Comparison of ENCODE assay signal across 1 cellular context in the genomic region with DNA sequence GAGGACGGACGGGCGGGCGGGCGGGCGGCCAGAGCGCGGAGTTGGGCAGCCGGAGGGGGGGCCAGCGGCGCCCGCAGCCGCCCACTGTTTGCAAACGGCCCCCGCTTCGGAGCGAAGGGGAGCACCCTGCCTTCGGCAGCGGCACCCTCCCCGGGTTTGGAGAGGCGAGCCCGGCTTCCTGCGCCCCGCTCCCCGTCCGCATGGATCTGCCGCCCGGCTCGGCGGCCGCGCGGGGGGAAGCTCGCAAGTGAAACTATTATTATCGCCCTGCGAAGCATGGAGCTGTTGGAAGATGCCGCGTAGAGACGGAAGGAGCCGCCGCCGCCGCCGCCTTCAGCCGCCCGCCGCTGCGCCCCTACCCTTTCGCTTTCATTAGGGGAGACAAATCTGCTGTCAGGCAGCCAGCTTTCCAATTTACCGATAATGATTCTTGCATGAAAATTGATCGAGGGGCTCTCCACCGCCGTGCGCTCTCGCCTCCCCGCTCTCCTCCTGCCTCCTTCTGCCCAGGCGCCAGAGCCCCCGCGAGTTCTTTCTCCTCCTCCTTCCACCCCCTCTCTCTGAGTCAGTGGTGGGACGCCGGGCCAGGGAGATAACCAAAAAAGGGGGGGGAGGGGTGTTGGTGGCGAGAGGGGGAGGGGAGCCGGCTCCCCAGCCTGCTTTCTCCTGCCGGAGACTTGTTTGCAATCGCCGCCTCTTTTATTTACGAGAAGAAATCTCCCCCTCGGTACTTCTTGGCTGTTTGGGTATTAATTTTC.
TF ChIP-seq lines count a peak whose summit lies in the region.

No MANE protein-coding gene starts in this region.

TF ChIP-seq in K562, 482 proteins besides CTCF, POLR2A, EP300 and RAD21 (continued from another document and continues in another):
- TF ChIP-seq, protein P1, sequence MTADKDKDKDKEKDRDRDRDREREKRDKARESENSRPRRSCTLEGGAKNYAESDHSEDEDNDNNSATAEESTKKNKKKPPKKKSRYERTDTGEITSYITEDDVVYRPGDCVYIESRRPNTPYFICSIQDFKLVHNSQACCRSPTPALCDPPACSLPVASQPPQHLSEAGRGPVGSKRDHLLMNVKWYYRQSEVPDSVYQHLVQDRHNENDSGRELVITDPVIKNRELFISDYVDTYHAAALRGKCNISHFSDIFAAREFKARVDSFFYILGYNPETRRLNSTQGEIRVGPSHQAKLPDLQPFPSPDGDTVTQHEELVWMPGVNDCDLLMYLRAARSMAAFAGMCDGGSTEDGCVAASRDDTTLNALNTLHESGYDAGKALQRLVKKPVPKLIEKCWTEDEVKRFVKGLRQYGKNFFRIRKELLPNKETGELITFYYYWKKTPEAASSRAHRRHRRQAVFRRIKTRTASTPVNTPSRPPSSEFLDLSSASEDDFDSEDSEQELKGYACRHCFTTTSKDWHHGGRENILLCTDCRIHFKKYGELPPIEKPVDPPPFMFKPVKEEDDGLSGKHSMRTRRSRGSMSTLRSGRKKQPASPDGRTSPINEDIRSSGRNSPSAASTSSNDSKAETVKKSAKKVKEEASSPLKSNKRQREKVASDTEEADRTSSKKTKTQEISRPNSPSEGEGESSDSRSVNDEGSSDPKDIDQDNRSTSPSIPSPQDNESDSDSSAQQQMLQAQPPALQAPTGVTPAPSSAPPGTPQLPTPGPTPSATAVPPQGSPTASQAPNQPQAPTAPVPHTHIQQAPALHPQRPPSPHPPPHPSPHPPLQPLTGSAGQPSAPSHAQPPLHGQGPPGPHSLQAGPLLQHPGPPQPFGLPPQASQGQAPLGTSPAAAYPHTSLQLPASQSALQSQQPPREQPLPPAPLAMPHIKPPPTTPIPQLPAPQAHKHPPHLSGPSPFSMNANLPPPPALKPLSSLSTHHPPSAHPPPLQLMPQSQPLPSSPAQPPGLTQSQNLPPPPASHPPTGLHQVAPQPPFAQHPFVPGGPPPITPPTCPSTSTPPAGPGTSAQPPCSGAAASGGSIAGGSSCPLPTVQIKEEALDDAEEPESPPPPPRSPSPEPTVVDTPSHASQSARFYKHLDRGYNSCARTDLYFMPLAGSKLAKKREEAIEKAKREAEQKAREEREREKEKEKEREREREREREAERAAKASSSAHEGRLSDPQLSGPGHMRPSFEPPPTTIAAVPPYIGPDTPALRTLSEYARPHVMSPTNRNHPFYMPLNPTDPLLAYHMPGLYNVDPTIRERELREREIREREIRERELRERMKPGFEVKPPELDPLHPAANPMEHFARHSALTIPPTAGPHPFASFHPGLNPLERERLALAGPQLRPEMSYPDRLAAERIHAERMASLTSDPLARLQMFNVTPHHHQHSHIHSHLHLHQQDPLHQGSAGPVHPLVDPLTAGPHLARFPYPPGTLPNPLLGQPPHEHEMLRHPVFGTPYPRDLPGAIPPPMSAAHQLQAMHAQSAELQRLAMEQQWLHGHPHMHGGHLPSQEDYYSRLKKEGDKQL (CRISPR knock-in tag; IDR thresholded peaks at IDR 0.05; ENCODE audit: borderline replicate concordance), result 0 out of 2 replicates have a peak, but pooled peaks have one; percentile 34
- TF ChIP-seq KDM5B (IDR thresholded peaks at IDR 0.05; ENCODE audit: insufficient replicate concordance, low read depth, low read length) (peak; percentile 81), SAP30 (IDR thresholded peaks at IDR 0.05; ENCODE audit: borderline replicate concordance, insufficient read depth, low read depth, low read length, poor library complexity, severe bottlenecking) (no peak), CREM (IDR thresholded peaks at IDR 0.05; ENCODE audit: low read depth) (peak; percentile 72; the same call in 1 of the 2 replicates), MYNN (IDR thresholded peaks at IDR 0.05) (peak; percentile 54; the same call in 1 of the 2 replicates), MYNN (CRISPR knock-in tag; IDR thresholded peaks at IDR 0.05) (no peak), CHCHD3 (CRISPR knock-in tag; IDR thresholded peaks at IDR 0.05) (peak; percentile 80; the same call in 1 of the 2 replicates), POLR2AphosphoS5 (IDR thresholded peaks at IDR 0.05; ENCODE audit: control insufficient read depth, insufficient read depth, low read depth, low read length) (peak; percentile 95), SMAD1 (IDR thresholded peaks at IDR 0.05; ENCODE audit: low read depth, low read length, partially characterized antibody) (peak; percentile 75), CCNT2 (IDR thresholded peaks at IDR 0.05; ENCODE audit: borderline replicate concordance, extremely low read depth, insufficient read length, low read depth, low read length) (peak; percentile 81), SOX6 (IDR thresholded peaks at IDR 0.05) (peak; percentile 61; the same call in 1 of the 2 replicates), ZNF436 (CRISPR knock-in tag; IDR thresholded peaks at IDR 0.05) (peak; percentile 54; the same call in 1 of the 2 replicates), ZSCAN32 (CRISPR knock-in tag; IDR thresholded peaks at IDR 0.05) (0 out of 2 replicates have a peak, but pooled peaks have one; percentile 2), TARDBP (IDR thresholded peaks at IDR 0.05) (peak; percentile 64; the same call in 1 of the 2 replicates), ZNF444 (CRISPR knock-in tag; IDR thresholded peaks at IDR 0.05) (peak; percentile 89), NUFIP1 (IDR thresholded peaks at IDR 0.05; ENCODE audit: partially characterized antibody) (no peak), LEF1 (IDR thresholded peaks at IDR 0.05) (peak; percentile 86), CXXC5 (CRISPR knock-in tag; IDR thresholded peaks at IDR 0.05) (peak; percentile 66), JUN (IDR thresholded peaks at IDR 0.05; ENCODE audit: borderline replicate concordance, low read depth, low read length) (peak; percentile 79), JUN (CRISPR knock-in tag; IDR thresholded peaks at IDR 0.05; ENCODE audit: borderline replicate concordance) (peak; percentile 38; the same call in 1 of the 2 replicates), MTA2 (IDR thresholded peaks at IDR 0.05; ENCODE audit: low read depth) (peak; percentile 59; the same call in 1 of the 2 replicates), TBP (optimal IDR thresholded peaks at IDR 0.05; ENCODE audit: low read depth, low read length) (no peak), TRIM24 (IDR thresholded peaks at IDR 0.05) (peak; percentile 53 to 75; a peak in 3 of 4 replicates), ZNF764 (CRISPR knock-in tag; IDR thresholded peaks at IDR 0.05; ENCODE audit: low read depth) (no peak)
- TF ChIP-seq, protein P2, sequence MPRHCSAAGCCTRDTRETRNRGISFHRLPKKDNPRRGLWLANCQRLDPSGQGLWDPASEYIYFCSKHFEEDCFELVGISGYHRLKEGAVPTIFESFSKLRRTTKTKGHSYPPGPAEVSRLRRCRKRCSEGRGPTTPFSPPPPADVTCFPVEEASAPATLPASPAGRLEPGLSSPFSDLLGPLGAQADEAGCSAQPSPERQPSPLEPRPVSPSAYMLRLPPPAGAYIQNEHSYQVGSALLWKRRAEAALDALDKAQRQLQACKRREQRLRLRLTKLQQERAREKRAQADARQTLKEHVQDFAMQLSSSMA (CRISPR knock-in tag; IDR thresholded peaks at IDR 0.05), result peak; percentile 94
- TF ChIP-seq, protein P3, sequence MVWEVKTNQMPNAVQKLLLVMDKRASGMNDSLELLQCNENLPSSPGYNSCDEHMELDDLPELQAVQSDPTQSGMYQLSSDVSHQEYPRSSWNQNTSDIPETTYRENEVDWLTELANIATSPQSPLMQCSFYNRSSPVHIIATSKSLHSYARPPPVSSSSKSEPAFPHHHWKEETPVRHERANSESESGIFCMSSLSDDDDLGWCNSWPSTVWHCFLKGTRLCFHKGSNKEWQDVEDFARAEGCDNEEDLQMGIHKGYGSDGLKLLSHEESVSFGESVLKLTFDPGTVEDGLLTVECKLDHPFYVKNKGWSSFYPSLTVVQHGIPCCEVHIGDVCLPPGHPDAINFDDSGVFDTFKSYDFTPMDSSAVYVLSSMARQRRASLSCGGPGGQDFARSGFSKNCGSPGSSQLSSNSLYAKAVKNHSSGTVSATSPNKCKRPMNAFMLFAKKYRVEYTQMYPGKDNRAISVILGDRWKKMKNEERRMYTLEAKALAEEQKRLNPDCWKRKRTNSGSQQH (CRISPR knock-in tag; IDR thresholded peaks at IDR 0.05), result peak; percentile 68; the same call in 1 of the 2 replicates
- TF ChIP-seq, protein P4, sequence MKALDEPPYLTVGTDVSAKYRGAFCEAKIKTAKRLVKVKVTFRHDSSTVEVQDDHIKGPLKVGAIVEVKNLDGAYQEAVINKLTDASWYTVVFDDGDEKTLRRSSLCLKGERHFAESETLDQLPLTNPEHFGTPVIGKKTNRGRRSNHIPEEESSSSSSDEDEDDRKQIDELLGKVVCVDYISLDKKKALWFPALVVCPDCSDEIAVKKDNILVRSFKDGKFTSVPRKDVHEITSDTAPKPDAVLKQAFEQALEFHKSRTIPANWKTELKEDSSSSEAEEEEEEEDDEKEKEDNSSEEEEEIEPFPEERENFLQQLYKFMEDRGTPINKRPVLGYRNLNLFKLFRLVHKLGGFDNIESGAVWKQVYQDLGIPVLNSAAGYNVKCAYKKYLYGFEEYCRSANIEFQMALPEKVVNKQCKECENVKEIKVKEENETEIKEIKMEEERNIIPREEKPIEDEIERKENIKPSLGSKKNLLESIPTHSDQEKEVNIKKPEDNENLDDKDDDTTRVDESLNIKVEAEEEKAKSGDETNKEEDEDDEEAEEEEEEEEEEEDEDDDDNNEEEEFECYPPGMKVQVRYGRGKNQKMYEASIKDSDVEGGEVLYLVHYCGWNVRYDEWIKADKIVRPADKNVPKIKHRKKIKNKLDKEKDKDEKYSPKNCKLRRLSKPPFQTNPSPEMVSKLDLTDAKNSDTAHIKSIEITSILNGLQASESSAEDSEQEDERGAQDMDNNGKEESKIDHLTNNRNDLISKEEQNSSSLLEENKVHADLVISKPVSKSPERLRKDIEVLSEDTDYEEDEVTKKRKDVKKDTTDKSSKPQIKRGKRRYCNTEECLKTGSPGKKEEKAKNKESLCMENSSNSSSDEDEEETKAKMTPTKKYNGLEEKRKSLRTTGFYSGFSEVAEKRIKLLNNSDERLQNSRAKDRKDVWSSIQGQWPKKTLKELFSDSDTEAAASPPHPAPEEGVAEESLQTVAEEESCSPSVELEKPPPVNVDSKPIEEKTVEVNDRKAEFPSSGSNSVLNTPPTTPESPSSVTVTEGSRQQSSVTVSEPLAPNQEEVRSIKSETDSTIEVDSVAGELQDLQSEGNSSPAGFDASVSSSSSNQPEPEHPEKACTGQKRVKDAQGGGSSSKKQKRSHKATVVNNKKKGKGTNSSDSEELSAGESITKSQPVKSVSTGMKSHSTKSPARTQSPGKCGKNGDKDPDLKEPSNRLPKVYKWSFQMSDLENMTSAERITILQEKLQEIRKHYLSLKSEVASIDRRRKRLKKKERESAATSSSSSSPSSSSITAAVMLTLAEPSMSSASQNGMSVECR (CRISPR knock-in tag; IDR thresholded peaks at IDR 0.05), result no peak; the same call in none of the 2 replicates
- TF ChIP-seq, protein P5, sequence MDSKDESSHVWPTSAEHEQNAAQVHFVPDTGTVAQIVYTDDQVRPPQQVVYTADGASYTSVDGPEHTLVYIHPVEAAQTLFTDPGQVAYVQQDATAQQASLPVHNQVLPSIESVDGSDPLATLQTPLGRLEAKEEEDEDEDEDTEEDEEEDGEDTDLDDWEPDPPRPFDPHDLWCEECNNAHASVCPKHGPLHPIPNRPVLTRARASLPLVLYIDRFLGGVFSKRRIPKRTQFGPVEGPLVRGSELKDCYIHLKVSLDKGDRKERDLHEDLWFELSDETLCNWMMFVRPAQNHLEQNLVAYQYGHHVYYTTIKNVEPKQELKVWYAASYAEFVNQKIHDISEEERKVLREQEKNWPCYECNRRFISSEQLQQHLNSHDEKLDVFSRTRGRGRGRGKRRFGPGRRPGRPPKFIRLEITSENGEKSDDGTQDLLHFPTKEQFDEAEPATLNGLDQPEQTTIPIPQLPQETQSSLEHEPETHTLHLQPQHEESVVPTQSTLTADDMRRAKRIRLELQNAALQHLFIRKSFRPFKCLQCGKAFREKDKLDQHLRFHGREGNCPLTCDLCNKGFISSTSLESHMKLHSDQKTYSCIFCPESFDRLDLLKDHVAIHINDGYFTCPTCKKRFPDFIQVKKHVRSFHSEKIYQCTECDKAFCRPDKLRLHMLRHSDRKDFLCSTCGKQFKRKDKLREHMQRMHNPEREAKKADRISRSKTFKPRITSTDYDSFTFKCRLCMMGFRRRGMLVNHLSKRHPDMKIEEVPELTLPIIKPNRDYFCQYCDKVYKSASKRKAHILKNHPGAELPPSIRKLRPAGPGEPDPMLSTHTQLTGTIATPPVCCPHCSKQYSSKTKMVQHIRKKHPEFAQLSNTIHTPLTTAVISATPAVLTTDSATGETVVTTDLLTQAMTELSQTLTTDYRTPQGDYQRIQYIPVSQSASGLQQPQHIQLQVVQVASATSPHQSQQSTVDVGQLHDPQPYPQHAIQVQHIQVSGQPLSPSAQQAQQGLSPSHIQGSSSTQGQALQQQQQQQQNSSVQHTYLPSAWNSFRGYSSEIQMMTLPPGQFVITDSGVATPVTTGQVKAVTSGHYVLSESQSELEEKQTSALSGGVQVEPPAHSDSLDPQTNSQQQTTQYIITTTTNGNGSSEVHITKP (IDR thresholded peaks at IDR 0.05; ENCODE audit: partially characterized antibody), result peak; percentile 82
- TF ChIP-seq, protein P6, sequence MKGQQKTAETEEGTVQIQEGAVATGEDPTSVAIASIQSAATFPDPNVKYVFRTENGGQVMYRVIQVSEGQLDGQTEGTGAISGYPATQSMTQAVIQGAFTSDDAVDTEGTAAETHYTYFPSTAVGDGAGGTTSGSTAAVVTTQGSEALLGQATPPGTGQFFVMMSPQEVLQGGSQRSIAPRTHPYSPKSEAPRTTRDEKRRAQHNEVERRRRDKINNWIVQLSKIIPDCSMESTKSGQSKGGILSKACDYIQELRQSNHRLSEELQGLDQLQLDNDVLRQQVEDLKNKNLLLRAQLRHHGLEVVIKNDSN (CRISPR knock-in tag; IDR thresholded peaks at IDR 0.05), result no peak
- TF ChIP-seq, protein P7, sequence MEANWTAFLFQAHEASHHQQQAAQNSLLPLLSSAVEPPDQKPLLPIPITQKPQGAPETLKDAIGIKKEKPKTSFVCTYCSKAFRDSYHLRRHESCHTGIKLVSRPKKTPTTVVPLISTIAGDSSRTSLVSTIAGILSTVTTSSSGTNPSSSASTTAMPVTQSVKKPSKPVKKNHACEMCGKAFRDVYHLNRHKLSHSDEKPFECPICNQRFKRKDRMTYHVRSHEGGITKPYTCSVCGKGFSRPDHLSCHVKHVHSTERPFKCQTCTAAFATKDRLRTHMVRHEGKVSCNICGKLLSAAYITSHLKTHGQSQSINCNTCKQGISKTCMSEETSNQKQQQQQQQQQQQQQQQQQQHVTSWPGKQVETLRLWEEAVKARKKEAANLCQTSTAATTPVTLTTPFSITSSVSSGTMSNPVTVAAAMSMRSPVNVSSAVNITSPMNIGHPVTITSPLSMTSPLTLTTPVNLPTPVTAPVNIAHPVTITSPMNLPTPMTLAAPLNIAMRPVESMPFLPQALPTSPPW (CRISPR knock-in tag; IDR thresholded peaks at IDR 0.05), result no peak
- TF ChIP-seq, protein P8, sequence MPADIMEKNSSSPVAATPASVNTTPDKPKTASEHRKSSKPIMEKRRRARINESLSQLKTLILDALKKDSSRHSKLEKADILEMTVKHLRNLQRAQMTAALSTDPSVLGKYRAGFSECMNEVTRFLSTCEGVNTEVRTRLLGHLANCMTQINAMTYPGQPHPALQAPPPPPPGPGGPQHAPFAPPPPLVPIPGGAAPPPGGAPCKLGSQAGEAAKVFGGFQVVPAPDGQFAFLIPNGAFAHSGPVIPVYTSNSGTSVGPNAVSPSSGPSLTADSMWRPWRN (IDR thresholded peaks at IDR 0.05; ENCODE audit: low read depth), result peak; percentile 25; the same call in 1 of the 2 replicates
- TF ChIP-seq, protein P9, sequence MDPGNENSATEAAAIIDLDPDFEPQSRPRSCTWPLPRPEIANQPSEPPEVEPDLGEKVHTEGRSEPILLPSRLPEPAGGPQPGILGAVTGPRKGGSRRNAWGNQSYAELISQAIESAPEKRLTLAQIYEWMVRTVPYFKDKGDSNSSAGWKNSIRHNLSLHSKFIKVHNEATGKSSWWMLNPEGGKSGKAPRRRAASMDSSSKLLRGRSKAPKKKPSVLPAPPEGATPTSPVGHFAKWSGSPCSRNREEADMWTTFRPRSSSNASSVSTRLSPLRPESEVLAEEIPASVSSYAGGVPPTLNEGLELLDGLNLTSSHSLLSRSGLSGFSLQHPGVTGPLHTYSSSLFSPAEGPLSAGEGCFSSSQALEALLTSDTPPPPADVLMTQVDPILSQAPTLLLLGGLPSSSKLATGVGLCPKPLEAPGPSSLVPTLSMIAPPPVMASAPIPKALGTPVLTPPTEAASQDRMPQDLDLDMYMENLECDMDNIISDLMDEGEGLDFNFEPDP (CRISPR knock-in tag; IDR thresholded peaks at IDR 0.05), result no peak
